Comparison of ENCODE assay signal across 2 cellular contexts in the genomic region with DNA sequence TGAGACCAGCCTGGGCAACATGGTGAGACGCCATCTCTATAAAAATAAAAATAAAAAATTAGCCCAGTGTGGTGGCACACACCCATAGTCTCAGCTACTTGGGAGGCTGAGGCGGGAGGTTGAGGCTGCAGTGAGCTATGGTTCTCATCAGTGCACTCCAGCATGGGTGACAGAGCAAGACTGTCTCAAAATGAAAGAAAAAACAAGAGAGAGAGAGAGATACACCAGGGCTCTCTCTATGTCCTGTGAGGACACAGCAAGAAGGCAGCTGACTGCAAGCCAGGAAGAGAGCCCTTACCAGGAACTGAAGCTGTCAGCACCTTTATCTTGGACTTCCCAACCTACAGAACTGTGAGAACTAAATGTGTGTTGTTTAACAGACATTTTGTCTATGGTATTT. TPM values are rescaled to one million over a fixed set of nuclear protein-coding genes. Genes with fewer than 3 reads are reported as not detected.
"Had no signal": no experiment of that assay in that cellular context is flagged by ENCODE, and none has a peak within 500 bp of the region (broad histone marks: within the 10 kb centered on the region; RNA-seq: fewer than 3 reads in every experiment).

No MANE protein-coding gene starts in this region.

RNA-seq across cellular contexts. Expression of gene FAM72C, which starts 32.1 kb away (rescaled TPM):
- total RNA-seq: HT-29 had no signal
- polyA plus RNA-seq: IgD-negative memory B cell had no signal
